Comparison of ENCODE assay signal across 8 cellular contexts in genomic region chr3:66480666-66481065, GRCh38. TPM values are rescaled to one million over a fixed set of nuclear protein-coding genes. Genes with fewer than 3 reads are reported as not detected.
DNase-seq lines count a peak whose midpoint lies in the region; ATAC-seq and TF ChIP-seq lines count a peak whose summit lies in the region.

No MANE protein-coding gene starts in this region.

- ATAC-seq in GM19438 (IDR thresholded peaks at IDR 0.05; ENCODE audit: low read depth, unreplicated experiment): peak; percentile 43

- H3K4me3 ChIP-seq in AG10803 (ENCODE audit: low read length) (no peak overlapping the region), fibroblast of villous mesenchyme (ENCODE audit: low read depth, low read length) (no peak overlapping the region)

- TF ChIP-seq CTCF in AG10803 (conservative IDR thresholded peaks at IDR 0.05; ENCODE audit: low read length) (peak; percentile 28; the same call in 1 of the 2 replicates), fibroblast of villous mesenchyme (IDR thresholded peaks at IDR 0.05; ENCODE audit: insufficient read depth, low read depth, low read length) (no peak)

- TF ChIP-seq POLR2A in erythroblast (IDR thresholded peaks at IDR 0.05; ENCODE audit: low read length): no peak

- peak; percentile 84 for DNase-seq in AG10803 (ENCODE audit: low read depth)
- DNase-seq in activated CD4-positive, alpha-beta T cell treated with anti-CD3 and anti-CD28 coated beads for 4 hours: peak; percentile 53 to 55
- DNase-seq in fibroblast of villous mesenchyme (ENCODE audit: low read depth): peak; percentile 58
- no peak for DNase-seq in T1000 (lab: John Stamatoyannopoulos, UW)
- DNase-seq in NCI-H226: no peak
- DNase-seq in NCI-H2029 treated with DMSO at 0.1 percent for 48 hours (lab: John Stamatoyannopoulos, UW): no peak
- no peak for DNase-seq in erythroblast (lab: John Stamatoyannopoulos, UW)

RNA-seq across cellular contexts. Expression of gene LRIG1, which starts 20.2 kb away (rescaled TPM):
- total RNA-seq in fibroblast of villous mesenchyme: 10.4 and 17.1 TPM in 2 replicates

Comparison
In these comparisons a context has a peak if more than half of its experiments do, and no peak if none do; other contexts are left out.
1. DNase-seq: peak in AG10803 (single experiment), activated CD4-positive, alpha-beta T cell treated with anti-CD3 and anti-CD28 coated beads for 4 hours (2 of 2) and fibroblast of villous mesenchyme (single experiment); none in T1000 (single experiment), NCI-H226 (single experiment), NCI-H2029 treated with DMSO at 0.1 percent for 48 hours (single experiment) and erythroblast (0 of 2).